In the genomic region with DNA sequence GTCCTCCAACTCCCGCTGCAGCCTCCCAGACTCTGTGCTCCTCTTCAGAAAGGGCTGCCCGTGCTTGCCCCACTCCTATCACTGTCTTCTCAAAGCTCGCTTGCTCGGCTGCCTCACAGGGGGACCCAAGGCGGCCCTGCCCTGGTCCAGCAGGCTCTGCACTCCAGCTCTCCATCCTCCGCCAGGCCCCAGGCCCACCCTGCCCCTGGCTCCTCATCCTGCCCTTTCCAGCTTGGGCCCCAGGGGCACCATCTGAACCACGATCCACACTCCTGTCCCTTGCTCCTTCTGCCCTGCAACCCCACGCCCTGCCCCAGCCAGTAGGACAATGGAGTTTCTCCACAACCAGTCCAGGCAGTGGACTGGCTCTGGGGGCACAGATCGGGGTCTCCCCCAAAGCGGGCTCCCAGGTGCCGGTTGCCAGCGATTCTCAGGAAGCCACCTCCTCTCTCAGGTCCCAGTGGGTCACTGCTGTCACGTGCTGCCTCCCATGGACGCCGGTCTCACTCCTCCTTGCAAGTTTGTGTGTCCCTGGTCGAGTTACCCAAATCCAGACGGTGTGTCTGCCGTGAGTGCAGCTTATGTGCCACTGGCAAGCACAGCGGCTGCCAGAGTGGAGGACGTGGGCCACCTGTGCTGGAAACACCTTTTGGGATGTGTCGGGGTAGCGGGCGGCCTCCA, we compare ENCODE assay signal across 21 cellular contexts.
A peak's percentile ranks its signal among the peaks of the same experiment; 100 is the strongest.
DNase-seq lines count a peak whose midpoint lies in the region; ATAC-seq and TF ChIP-seq lines count a peak whose summit lies in the region.
"Had no signal": no experiment of that assay in that cellular context is flagged by ENCODE, and none has a peak within 500 bp of the region (broad histone marks: within the 10 kb centered on the region; RNA-seq: fewer than 3 reads in every experiment).

No MANE protein-coding gene starts in this region.

- H2BK15ac ChIP-seq in H9 (ENCODE audit: low read depth, low read length) = no peak overlapping the region

- no peak for TF ChIP-seq POLR2A in esophagus squamous epithelium (IDR thresholded peaks at IDR 0.05)

- WGBS in H9 (ENCODE audit: extremely low coverage, insufficient read length, low lambda C conversion rate) = no CpG with 5 or more reads among the region's 23 CpGs
- WGBS in esophagus squamous epithelium, 2 donors = 96 to 97% methylated on average over 9 to 16 of the region's 23 CpGs

- CTCF ChIA-PET in activated CD8-positive, alpha-beta memory T cell treated with anti-CD3 and anti-CD28 coated beads, Interleukin-2, amount 10 ng/mL, durations not matched to agents 7 days and 5 days (lab: Charles Lee) = no interaction called here

- H3K4me2 ChIP-seq in H9 (ENCODE audit: insufficient read depth, insufficient read length, low read length) = no peak overlapping the region

- no peak overlapping the region for H3K9ac ChIP-seq in H9 (ENCODE audit: extremely low read depth, insufficient read length, low read length)
- H3K9ac ChIP-seq: GM23248 had no signal

- TF ChIP-seq CTCF in H9 (conservative IDR thresholded peaks at IDR 0.05) = no peak
- no peak for TF ChIP-seq CTCF in esophagus squamous epithelium (IDR thresholded peaks at IDR 0.05)

- H3K23me2 ChIP-seq in H9 (ENCODE audit: insufficient read length, low read depth, low read length, poor library complexity, severe bottlenecking) = no peaks in the 10 kb centered on the region

- no peak overlapping the region for H3K27ac Mint-ChIP-seq in activated CD8-positive, alpha-beta memory T cell treated with anti-CD3 and anti-CD28 coated beads, Interleukin-2, amount 10 ng/mL, durations not matched to agents 7 days and 5 days
- peak overlapping the region in 2 of 3 experiments; percentile 28 to 81; a peak in 2 of 7 replicates for H3K27ac Mint-ChIP-seq in H9

- H2BK5ac ChIP-seq in H9 (ENCODE audit: insufficient read length, low read length) = no peak overlapping the region

- peak; percentile 10 for DNase-seq in activated CD8-positive, alpha-beta memory T cell treated with anti-CD3 and anti-CD28 coated beads, Interleukin-2, amount 50 U/mL, for 4 hours
- DNase-seq in activated CD8-positive, alpha-beta memory T cell treated with anti-CD3 and anti-CD28 coated beads, Interleukin-2, amount 10 ng/mL, durations not matched to agents 7 days and 5 days = no peak
- DNase-seq in H9 (peak; percentile 17), islet precursor cell (peak; percentile 42), posterior cingulate gyrus (peak in 6 of 10 donors; percentile 6 to 86 (median 43)), esophagus squamous epithelium (lab: John Stamatoyannopoulos, UW) (no peak), NOMO-1 treated with DMSO at 0.1 percent for 48 hours (lab: John Stamatoyannopoulos, UW; ENCODE audit: unreplicated experiment) (no peak)
- DNase-seq: activated gamma-delta T cell treated with Interleukin-2 at 50 U/mL for 16 hours; AML-193; cortex of kidney; EL; GM23248; Kasumi-1; NCI-H1048; NCI-H2081 treated with DMSO at 0.1 percent for 48 hours; stimulated activated CD4-positive, alpha-beta T cell treated with anti-CD3 and anti-CD28 coated beads, Interleukin-1b, Interleukin-23, amount 100 ng/mL, for 48 hours; T1000 had no signal

- H2BK20ac ChIP-seq in H9 (ENCODE audit: low read depth, low read length, poor library complexity, severe bottlenecking) = no peak overlapping the region

- H3K4me1 ChIP-seq in H9 (ENCODE audit: insufficient read depth, low read length) = no peaks in the 10 kb centered on the region
- peaks cover 0 to 9% (median 0%) of the 10 kb centered on the region in 3 donors for H3K4me1 ChIP-seq in esophagus squamous epithelium
- H3K4me1 ChIP-seq: body of pancreas had no signal

- H3K79me1 ChIP-seq in H9 (ENCODE audit: insufficient read depth, low read depth, low read length, poor library complexity, severe bottlenecking) = no peaks in the 10 kb centered on the region

- no peak overlapping the region for H3T11ph ChIP-seq in H9 (ENCODE audit: low read length)

- intact Hi-C loops in posterior cingulate gyrus (cut with DNase I) (no loop called here), esophagus squamous epithelium (cut with DNase I) (no loop called here)

- H2AFZ ChIP-seq in H9 (ENCODE audit: low read length) = no peak overlapping the region
- H2AFZ ChIP-seq: GM23248 had no signal

- H2BK12ac ChIP-seq in H9 (ENCODE audit: insufficient read length, low read depth, low read length) = no peak overlapping the region

- H3K4me3 Mint-ChIP-seq in activated CD8-positive, alpha-beta memory T cell treated with anti-CD3 and anti-CD28 coated beads, Interleukin-2, amount 10 ng/mL, durations not matched to agents 7 days and 5 days = no peak overlapping the region
- H3K4me3 Mint-ChIP-seq in H9 = no peak overlapping the region
- H3K4me3 Mint-ChIP-seq: stimulated activated naive CD8-positive, alpha-beta T cell treated with anti-CD3 and anti-CD28 coated beads, Interleukin-15, amount 100 ng/mL, for 72 hours had no signal

- no peaks in the 10 kb centered on the region for H3K9me3 Mint-ChIP-seq in activated CD8-positive, alpha-beta memory T cell treated with anti-CD3 and anti-CD28 coated beads, Interleukin-2, amount 10 ng/mL, durations not matched to agents 7 days and 5 days (ENCODE audit: low read depth)
- H3K9me3 Mint-ChIP-seq in H9 = no peaks in the 10 kb centered on the region; a peak in 1 of 5 replicates

- H3K9me3 ChIP-seq in H9 (ENCODE audit: control insufficient read depth, low read depth, low read length) = no peaks in the 10 kb centered on the region
- H3K9me3 ChIP-seq in esophagus squamous epithelium = no peaks in the 10 kb centered on the region
- H3K9me3 ChIP-seq: body of pancreas had no signal

- no peak overlapping the region for H4K5ac ChIP-seq in H9 (ENCODE audit: insufficient read length, low read depth, low read length)

- H3K27me3 ChIP-seq in H9 (ENCODE audit: insufficient read depth, low read length) = no peaks in the 10 kb centered on the region
- no peaks in the 10 kb centered on the region for H3K27me3 ChIP-seq in esophagus squamous epithelium
- H3K27me3 ChIP-seq: body of pancreas had no signal

- H3K27me3 Mint-ChIP-seq in activated CD8-positive, alpha-beta memory T cell treated with anti-CD3 and anti-CD28 coated beads, Interleukin-2, amount 10 ng/mL, durations not matched to agents 7 days and 5 days = no peaks in the 10 kb centered on the region
- H3K27me3 Mint-ChIP-seq in H9 (ENCODE audit: low read depth) = no peaks in the 10 kb centered on the region; the same call in 1 of the 2 replicates
- H3K27me3 Mint-ChIP-seq: stimulated activated naive CD8-positive, alpha-beta T cell treated with anti-CD3 and anti-CD28 coated beads, Interleukin-15, amount 100 ng/mL, for 72 hours had no signal

- no peak overlapping the region for H3K18ac ChIP-seq in H9 (ENCODE audit: insufficient read length, low read depth, low read length)

- peaks cover 16% of the 10 kb centered on the region for H3K4me1 Mint-ChIP-seq in activated CD8-positive, alpha-beta memory T cell treated with anti-CD3 and anti-CD28 coated beads, Interleukin-2, amount 10 ng/mL, durations not matched to agents 7 days and 5 days
- H3K4me1 Mint-ChIP-seq in H9 = peaks cover 0 to 13% of the 10 kb centered on the region in 2 experiments; a peak in 3 of 4 replicates

- peaks cover 5 to 71% (median 23%) of the 10 kb centered on the region in 3 donors for H3K36me3 ChIP-seq in esophagus squamous epithelium

- no peak overlapping the region for H4K91ac ChIP-seq in H9 (ENCODE audit: insufficient read length, low read depth, low read length)

- H3K36me3 Mint-ChIP-seq in activated CD8-positive, alpha-beta memory T cell treated with anti-CD3 and anti-CD28 coated beads, Interleukin-2, amount 10 ng/mL, durations not matched to agents 7 days and 5 days = peaks cover 34% of the 10 kb centered on the region
- H3K36me3 Mint-ChIP-seq in H9 (ENCODE audit: insufficient read depth in 1 of 3, low read depth in 3 of 3) = peaks cover 21 to 25% (median 24%) of the 10 kb centered on the region in 3 experiments; a peak in 6 of 7 replicates

- no peak overlapping the region for H3K4ac ChIP-seq in H9 (ENCODE audit: low read depth, low read length)

- H3K23ac ChIP-seq in H9 (ENCODE audit: insufficient read length, low read depth, low read length) = no peak overlapping the region

- no peak overlapping the region for H3K27ac ChIP-seq in H9 (ENCODE audit: insufficient read length, low read depth, low read length)
- H3K27ac ChIP-seq in esophagus squamous epithelium = no peak overlapping the region
- H3K27ac ChIP-seq: 22Rv1, body of pancreas, GM23248 had no signal

- H3K79me2 ChIP-seq in H9 (ENCODE audit: insufficient read depth, low read length) = no peaks in the 10 kb centered on the region

- peaks cover 3% of the 10 kb centered on the region for H4K20me1 ChIP-seq in H9 (ENCODE audit: control insufficient read depth, insufficient read depth, insufficient read length)

- H3K14ac ChIP-seq in H9 (ENCODE audit: insufficient read depth, low read length) = no peak overlapping the region

- no peak overlapping the region for H3K4me3 ChIP-seq in esophagus squamous epithelium
- H3K4me3 ChIP-seq: body of pancreas, GM23248 had no signal

- H2BK120ac ChIP-seq in H9 (ENCODE audit: low read depth, low read length, poor library complexity, severe bottlenecking) = no peak overlapping the region

- no peak for ATAC-seq in activated CD8-positive, alpha-beta memory T cell treated with anti-CD3 and anti-CD28 coated beads, Interleukin-2, amount 10 ng/mL, durations not matched to agents 7 days and 5 days
- no peak for ATAC-seq in GM21360 (IDR thresholded peaks at IDR 0.05; ENCODE audit: unreplicated experiment)
- ATAC-seq: body of pancreas; stimulated activated naive CD8-positive, alpha-beta T cell treated with anti-CD3 and anti-CD28 coated beads, Interleukin-15, amount 100 ng/mL, for 72 hours had no signal

- no peak overlapping the region for H3K56ac ChIP-seq in H9 (ENCODE audit: insufficient read length, low read depth, low read length)

- no peak overlapping the region for H4K8ac ChIP-seq in H9 (replicated peaks; ENCODE audit: insufficient read length, low read depth, low read length)

- H2AK5ac ChIP-seq in H9 (ENCODE audit: insufficient read length, low read length) = no peak overlapping the region

Comparison
In these comparisons a context has a peak if more than half of its experiments do, and no peak if none do; other contexts are left out.
1. DNase-seq: peak in activated CD8-positive, alpha-beta memory T cell treated with anti-CD3 and anti-CD28 coated beads, Interleukin-2, amount 50 U/mL, for 4 hours (single experiment), H9 (single experiment), islet precursor cell (single experiment) and posterior cingulate gyrus (6 of 10); none in activated CD8-positive, alpha-beta memory T cell treated with anti-CD3 and anti-CD28 coated beads, Interleukin-2, amount 10 ng/mL, durations not matched to agents 7 days and 5 days (single experiment), esophagus squamous epithelium (single experiment) and NOMO-1 treated with DMSO at 0.1 percent for 48 hours (single experiment).